ENCODE assay signal across 21 cellular contexts in genomic region chr10:32357056-32357735, GRCh38. TPM values are rescaled to one million over a fixed set of nuclear protein-coding genes. Genes with fewer than 3 reads are reported as not detected.
DNase-seq lines count a peak whose midpoint lies in the region; ATAC-seq lines count a peak whose summit lies in the region.
"Had no signal": no experiment of that assay in that cellular context is flagged by ENCODE, and none has a peak within 500 bp of the region (broad histone marks: within the 10 kb centered on the region; RNA-seq: fewer than 3 reads in every experiment).

No MANE protein-coding gene starts in this region.

- peaks cover 0 to 8% (median 4%) of the 10 kb centered on the region in 7 donors for H3K9me3 Mint-ChIP-seq in CD4-positive, CD25-positive, alpha-beta regulatory T cell
- peaks cover 0 to 5% (median 0%) of the 10 kb centered on the region in 5 donors for H3K9me3 Mint-ChIP-seq in CD8-positive, alpha-beta memory T cell
- peaks cover 3% of the 10 kb centered on the region for H3K9me3 Mint-ChIP-seq in activated T-helper 17 cell treated with anti-CD3 and anti-CD28 coated beads, Interleukin-2, amount 50 U/mL, for 72 hours
- H3K9me3 Mint-ChIP-seq in effector memory CD8-positive, alpha-beta T cell = no peaks in the 10 kb centered on the region
- H3K9me3 Mint-ChIP-seq: dendritic cell treated with granulocyte-macrophage colony-stimulating factor and Interleukin-4, amounts not matched to agents 40 ng/mL and 50 ng/mL, for 4 days had no signal

- peaks cover 0 to 4% of the 10 kb centered on the region in 2 experiments for H3K9me3 ChIP-seq in CD4-positive, CD25-positive, alpha-beta regulatory T cell (ENCODE audit: control insufficient read depth in 2 of 2, low read length in 2 of 2)
- H3K9me3 ChIP-seq in CD8-positive, alpha-beta memory T cell (ENCODE audit: low read length) = no peaks in the 10 kb centered on the region
- H3K9me3 ChIP-seq: adrenal gland, breast epithelium, psoas muscle, upper lobe of right lung had no signal

- POLR2A ChIA-PET in CD8-positive, alpha-beta memory T cell (lab: Charles Lee) = interaction anchor here (0.6 to 2.0 kb wide), 5 partner anchors 10 to 763 kb away, joined by 3 to 8 read pairs (median 4); partner anchors contain the start of gene EPC1

- peak in 1 of 2 donors; percentile 62 for ATAC-seq in CD4-positive, CD25-positive, alpha-beta regulatory T cell (ENCODE audit: low read depth in 2 of 2)
- ATAC-seq in activated T-helper 17 cell treated with anti-CD3 and anti-CD28 coated beads, Interleukin-2, amount 50 U/mL, for 72 hours (replicated peaks) = peak; percentile 81
- ATAC-seq in effector memory CD8-positive, alpha-beta T cell (replicated peaks) = peak; percentile 78
- ATAC-seq in GM19035 (IDR thresholded peaks at IDR 0.05; ENCODE audit: unreplicated experiment) = no peak
- ATAC-seq: left ventricle myocardium superior, psoas muscle, upper lobe of right lung had no signal

- H3K27me3 Mint-ChIP-seq in CD4-positive, CD25-positive, alpha-beta regulatory T cell = no peaks in the 10 kb centered on the region
- no peaks in the 10 kb centered on the region for H3K27me3 Mint-ChIP-seq in CD8-positive, alpha-beta memory T cell
- H3K27me3 Mint-ChIP-seq in activated T-helper 17 cell treated with anti-CD3 and anti-CD28 coated beads, Interleukin-2, amount 50 U/mL, for 72 hours = no peaks in the 10 kb centered on the region
- H3K27me3 Mint-ChIP-seq in effector memory CD8-positive, alpha-beta T cell = no peaks in the 10 kb centered on the region
- H3K27me3 Mint-ChIP-seq: dendritic cell treated with granulocyte-macrophage colony-stimulating factor and Interleukin-4, amounts not matched to agents 40 ng/mL and 50 ng/mL, for 4 days had no signal

- peak overlapping the region; percentile 62 for H3K27ac ChIP-seq in CD4-positive, CD25-positive, alpha-beta regulatory T cell (ENCODE audit: insufficient read depth, low read length, poor library complexity, severe bottlenecking)
- no peak overlapping the region for H3K27ac ChIP-seq in CD8-positive, alpha-beta memory T cell (ENCODE audit: low read depth, low read length)
- H3K27ac ChIP-seq: adrenal gland, breast epithelium, psoas muscle, upper lobe of right lung had no signal

- H3K36me3 ChIP-seq in CD4-positive, CD25-positive, alpha-beta regulatory T cell (ENCODE audit: control insufficient read depth, insufficient read depth, low read length) = peaks cover 14% of the 10 kb centered on the region
- H3K36me3 ChIP-seq in CD8-positive, alpha-beta memory T cell (ENCODE audit: insufficient read depth, low read length) = no peaks in the 10 kb centered on the region
- H3K36me3 ChIP-seq: adrenal gland, breast epithelium, upper lobe of right lung had no signal

- H3K27ac Mint-ChIP-seq in CD4-positive, CD25-positive, alpha-beta regulatory T cell = peak overlapping the region; percentile 16 to 97 (median 75)
- H3K27ac Mint-ChIP-seq in CD8-positive, alpha-beta memory T cell = peak overlapping the region; percentile 0 to 96 (median 89)
- H3K27ac Mint-ChIP-seq in activated T-helper 17 cell treated with anti-CD3 and anti-CD28 coated beads, Interleukin-2, amount 50 U/mL, for 72 hours = peak overlapping the region; percentile 91
- H3K27ac Mint-ChIP-seq in effector memory CD8-positive, alpha-beta T cell = peak overlapping the region; percentile 1 to 9

- H3K4me1 ChIP-seq in CD4-positive, CD25-positive, alpha-beta regulatory T cell (ENCODE audit: control insufficient read depth, insufficient read depth, low read length, poor library complexity, severe bottlenecking) = peaks cover 70% of the 10 kb centered on the region
- peaks cover 63% of the 10 kb centered on the region for H3K4me1 ChIP-seq in CD8-positive, alpha-beta memory T cell (ENCODE audit: insufficient read depth, low read length)
- H3K4me1 ChIP-seq: breast epithelium had no signal

- peaks cover 17% of the 10 kb centered on the region for H3K36me3 Mint-ChIP-seq in CD4-positive, CD25-positive, alpha-beta regulatory T cell
- peaks cover 10 to 14% (median 12%) of the 10 kb centered on the region in 3 donors for H3K36me3 Mint-ChIP-seq in CD8-positive, alpha-beta memory T cell
- peaks cover 59% of the 10 kb centered on the region for H3K36me3 Mint-ChIP-seq in activated T-helper 17 cell treated with anti-CD3 and anti-CD28 coated beads, Interleukin-2, amount 50 U/mL, for 72 hours (ENCODE audit: low read depth)
- peaks cover 9% of the 10 kb centered on the region for H3K36me3 Mint-ChIP-seq in effector memory CD8-positive, alpha-beta T cell (ENCODE audit: insufficient read depth)

- CTCF ChIA-PET in CD8-positive, alpha-beta memory T cell (lab: Charles Lee) = interaction anchor here (0.7 to 3.5 kb wide), 5 partner anchors 10 to 21 kb away, joined by 3 to 16 read pairs (median 8); partner anchors contain the start of gene EPC1

- H3K4me3 ChIP-seq in CD4-positive, CD25-positive, alpha-beta regulatory T cell (ENCODE audit: low read depth, low read length) = peak overlapping the region; percentile 52
- H3K4me3 ChIP-seq in CD8-positive, alpha-beta memory T cell (ENCODE audit: low read length) = no peak overlapping the region
- H3K4me3 ChIP-seq: adrenal gland, breast epithelium, psoas muscle, upper lobe of right lung had no signal

- peaks cover 42 to 86% (median 64%) of the 10 kb centered on the region in 4 donors for H3K4me1 Mint-ChIP-seq in CD4-positive, CD25-positive, alpha-beta regulatory T cell
- H3K4me1 Mint-ChIP-seq in CD8-positive, alpha-beta memory T cell = peaks cover 67 to 86% (median 78%) of the 10 kb centered on the region in 3 donors
- peaks cover 54% of the 10 kb centered on the region for H3K4me1 Mint-ChIP-seq in activated T-helper 17 cell treated with anti-CD3 and anti-CD28 coated beads, Interleukin-2, amount 50 U/mL, for 72 hours
- peaks cover 41 to 45% of the 10 kb centered on the region in 2 donors for H3K4me1 Mint-ChIP-seq in effector memory CD8-positive, alpha-beta T cell (ENCODE audit: low read depth in 2 of 2)

- DNase-seq in CD4-positive, CD25-positive, alpha-beta regulatory T cell = peak in 2 of 3 donors; percentile 35 to 58
- DNase-seq in CD8-positive, alpha-beta memory T cell = peak in 4 of 5 donors; percentile 13 to 63 (median 59)
- peak; percentile 11 to 38 (median 29) for DNase-seq in effector memory CD8-positive, alpha-beta T cell
- DNase-seq in NCI-H1048 (lab: John Stamatoyannopoulos, UW) = no peak
- DNase-seq in DMS53 (lab: John Stamatoyannopoulos, UW) = no peak
- DNase-seq in hippocampal formation (lab: John Stamatoyannopoulos, UW) = no peak
- DNase-seq: adrenal gland; DMS79 treated with DMSO at 0.1 percent for 48 hours; GOT3; IMR-90; left ventricle myocardium superior; NCI-H1694; NCI-H774; psoas muscle; SHP77 treated with DMSO at 0.1 percent for 48 hours; stimulated activated CD4-positive, alpha-beta T cell treated with anti-CD3 and anti-CD28 coated beads, Interleukin-1b, Interleukin-23, amount 100 ng/mL, for 48 hours; upper lobe of right lung had no signal

- no peaks in the 10 kb centered on the region for H3K27me3 ChIP-seq in CD4-positive, CD25-positive, alpha-beta regulatory T cell (ENCODE audit: control insufficient read depth, insufficient read depth, low read length)
- H3K27me3 ChIP-seq in CD8-positive, alpha-beta memory T cell (ENCODE audit: insufficient read depth, low read length, poor library complexity, severe bottlenecking) = no peaks in the 10 kb centered on the region
- H3K27me3 ChIP-seq: adrenal gland, breast epithelium, upper lobe of right lung had no signal

- H3K4me3 Mint-ChIP-seq in CD4-positive, CD25-positive, alpha-beta regulatory T cell = peak overlapping the region; percentile 63 to 73 (median 68)
- peak overlapping the region; percentile 48 to 85 (median 74) for H3K4me3 Mint-ChIP-seq in CD8-positive, alpha-beta memory T cell
- H3K4me3 Mint-ChIP-seq in activated T-helper 17 cell treated with anti-CD3 and anti-CD28 coated beads, Interleukin-2, amount 50 U/mL, for 72 hours = peak overlapping the region; percentile 78
- peak overlapping the region; percentile 56 to 62 for H3K4me3 Mint-ChIP-seq in effector memory CD8-positive, alpha-beta T cell
- H3K4me3 Mint-ChIP-seq: dendritic cell treated with granulocyte-macrophage colony-stimulating factor and Interleukin-4, amounts not matched to agents 40 ng/mL and 50 ng/mL, for 4 days had no signal

RNA-seq across cellular contexts. Expression of gene EPC1, which starts 10.2 kb away (rescaled TPM):
- total RNA-seq in CD4-positive, CD25-positive, alpha-beta regulatory T cell = 218 TPM
- polyA plus RNA-seq in CD4-positive, CD25-positive, alpha-beta regulatory T cell = 10 to 100 TPM; 46.6 to 64.4 (median 56.8) TPM
- 10 to 100 TPM; 40.9 to 41.3 TPM for total RNA-seq in CD8-positive, alpha-beta memory T cell
- polyA plus RNA-seq in CD8-positive, alpha-beta memory T cell = 45.3 TPM
- total RNA-seq in activated T-helper 17 cell treated with anti-CD3 and anti-CD28 coated beads, Interleukin-2, amount 50 U/mL, for 72 hours = 10 to 100 TPM; 36.3 to 40.4 TPM

Comparison
In these comparisons a context has a peak if more than half of its experiments do, and no peak if none do; other contexts are left out.
1. DNase-seq: peak in CD4-positive, CD25-positive, alpha-beta regulatory T cell (2 of 3), CD8-positive, alpha-beta memory T cell (4 of 5) and effector memory CD8-positive, alpha-beta T cell (3 of 3); none in NCI-H1048 (single experiment), DMS53 (single experiment) and hippocampal formation (0 of 2).
2. H3K27ac Mint-ChIP-seq: peak in every context shown above with its lines; median percentile 91 in activated T-helper 17 cell treated with anti-CD3 and anti-CD28 coated beads, Interleukin-2, amount 50 U/mL, for 72 hours; 89 in CD8-positive, alpha-beta memory T cell; 75 in CD4-positive, CD25-positive, alpha-beta regulatory T cell; 5 in effector memory CD8-positive, alpha-beta T cell.
3. Peak in every context shown above with its lines, with median percentiles within 50 percentile points of each other: H3K4me3 Mint-ChIP-seq.